In the genomic region with DNA sequence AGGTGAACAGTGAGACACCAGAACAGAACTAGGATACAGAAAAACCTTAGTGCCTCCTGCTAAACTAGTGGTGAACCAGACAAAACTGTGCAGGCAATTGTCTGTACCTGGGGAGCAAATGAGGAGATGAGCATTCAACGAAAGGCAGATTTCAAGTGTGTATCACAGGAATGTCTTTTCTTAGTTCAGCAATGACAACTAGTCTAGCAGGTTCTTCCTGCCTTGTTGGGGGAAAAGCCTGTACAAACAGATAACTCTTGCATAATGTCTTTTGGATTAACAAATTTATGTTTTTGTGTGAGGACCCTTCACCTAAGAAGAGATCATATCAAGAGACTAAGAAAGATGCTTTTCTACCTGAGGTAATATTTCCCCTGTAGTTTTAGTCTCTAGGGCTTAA, we compare ENCODE assay signal across 38 cellular contexts. TPM values are rescaled to one million over a fixed set of nuclear protein-coding genes. Genes with fewer than 3 reads are reported as not detected.
DNase-seq lines count a peak whose midpoint lies in the region; ATAC-seq, FAIRE-seq and TF ChIP-seq lines count a peak whose summit lies in the region.
"Had no signal": no experiment of that assay in that cellular context is flagged by ENCODE, and none has a peak within 500 bp of the region (broad histone marks: within the 10 kb centered on the region; RNA-seq: fewer than 3 reads in every experiment).

No MANE protein-coding gene starts in this region.

- H2AFZ ChIP-seq in mammary epithelial cell (ENCODE audit: low read depth, low read length) (peak overlapping the region; percentile 40), PC-3 (ENCODE audit: low read length) (no peak overlapping the region)

- H3K27me3 Mint-ChIP-seq in type B pancreatic cell: no peaks in the 10 kb centered on the region
- H3K27me3 Mint-ChIP-seq: activated naive CD8-positive, alpha-beta T cell; naive thymus-derived CD8-positive, alpha-beta T cell had no signal

- TF ChIP-seq CTCF in mammary epithelial cell (conservative IDR thresholded peaks at IDR 0.05 in 1 of 2, IDR thresholded peaks at IDR 0.05 in 1 of 2; ENCODE audit: extremely low read depth in 1 of 2, insufficient read depth in 1 of 2, low read depth in 1 of 2, low read length in 2 of 2): no peak
- TF ChIP-seq CTCF in breast epithelium (IDR thresholded peaks at IDR 0.05): no peak
- TF ChIP-seq CTCF in PC-3 (conservative IDR thresholded peaks at IDR 0.05; ENCODE audit: low read depth, low read length): no peak
- no peak for TF ChIP-seq CTCF in esophagus squamous epithelium (IDR thresholded peaks at IDR 0.05)
- no peak for TF ChIP-seq CTCF in type B pancreatic cell (conservative IDR thresholded peaks at IDR 0.05)
- no peak for TF ChIP-seq CTCF in D721Med (IDR thresholded peaks at IDR 0.05; ENCODE audit: insufficient read depth, missing control alignments)

- ATAC-seq in PC-3: no peak
- ATAC-seq in GM18520 (IDR thresholded peaks at IDR 0.05; ENCODE audit: unreplicated experiment): no peak
- ATAC-seq: A549; heart right ventricle; HepG2; naive thymus-derived CD8-positive, alpha-beta T cell; sciatic nerve had no signal

- intact Hi-C loops in mammary epithelial cell (cut with micrococcal nuclease): no loop called here
- intact Hi-C loops in breast epithelium (cut with DNase I; ENCODE audit: low total_unique reads): no loop called here
- intact Hi-C loops in PC-3 (cut with micrococcal nuclease): no loop called here
- intact Hi-C loops in esophagus squamous epithelium (cut with DNase I): no loop called here

- no peaks in the 10 kb centered on the region for H3K9me3 ChIP-seq in mammary epithelial cell (replicated peaks; ENCODE audit: insufficient read depth, low read length)
- H3K9me3 ChIP-seq in breast epithelium: no peaks in the 10 kb centered on the region
- H3K9me3 ChIP-seq in PC-3 (ENCODE audit: low read length): no peaks in the 10 kb centered on the region
- no peaks in the 10 kb centered on the region for H3K9me3 ChIP-seq in esophagus squamous epithelium
- H3K9me3 ChIP-seq: A549, heart right ventricle, SJSA1 had no signal

- in situ Hi-C loops in mammary epithelial cell (cut with MboI; ENCODE audit: low sequenced_read_pairs in 2 of 2): no loop called here

- H3K4me2 ChIP-seq in mammary epithelial cell (ENCODE audit: insufficient read depth, low read depth, low read length) (peak overlapping the region; percentile 45), PC-3 (ENCODE audit: low read length) (peak overlapping the region; percentile 61)
- H3K4me2 ChIP-seq: A549 had no signal

- H3K9me2 ChIP-seq in PC-3 (replicated peaks; ENCODE audit: low read length): no peaks in the 10 kb centered on the region

- TF ChIP-seq POLR2A in breast epithelium (IDR thresholded peaks at IDR 0.05): no peak
- no peak for TF ChIP-seq POLR2A in esophagus squamous epithelium (IDR thresholded peaks at IDR 0.05)

- no peaks in the 10 kb centered on the region for H3K36me3 Mint-ChIP-seq in type B pancreatic cell
- H3K36me3 Mint-ChIP-seq: activated naive CD8-positive, alpha-beta T cell; CD4-positive, CD25-positive, alpha-beta regulatory T cell; naive thymus-derived CD8-positive, alpha-beta T cell had no signal

- no peak for FAIRE-seq in D721Med (lab: Jason Lieb, UNC)
- FAIRE-seq: A549, HepG2, RCC 7860 had no signal

- H3K27ac ChIP-seq in mammary epithelial cell (ENCODE audit: insufficient read depth, low read depth, low read length) (no peak overlapping the region), breast epithelium (peak overlapping the region in 1 of 2 donors; percentile 14), PC-3 (ENCODE audit: low read length) (no peak overlapping the region), esophagus squamous epithelium (peak overlapping the region in 3 of 4 donors; percentile 49 to 71 (median 54))
- H3K27ac ChIP-seq: A549, coronary artery, heart right ventricle, HL-60, SJSA1, WERI-Rb-1 had no signal

- WGBS in mammary epithelial cell (ENCODE audit: low coverage, missing lambda C conversion rate): 11% methylated on average over 1 of the region's 1 CpG
- WGBS in esophagus squamous epithelium, 2 donors: 24 to 36% methylated on average over 1 of the region's 1 CpG

- dilution Hi-C loops in mammary epithelial cell (cut with HindIII; ENCODE audit: low sequenced_read_pairs): no loop called here

- POLR2A ChIA-PET in PC-3 (lab: Charles Lee; ENCODE audit: unreplicated experiment): no interaction called here

- H3K4me3 ChIP-seq in mammary epithelial cell (replicated peaks in 1 of 3; ENCODE audit: insufficient read depth in 1 of 3, low read depth in 2 of 3, low read length in 3 of 3) (no peak overlapping the region), breast epithelium (no peak overlapping the region), PC-3 (ENCODE audit: low read length) (peak overlapping the region; percentile 11; the same call in 1 of the 2 replicates), esophagus squamous epithelium (no peak overlapping the region)
- H3K4me3 ChIP-seq: A549, coronary artery, heart right ventricle, SJSA1 had no signal

- BruUV-seq in mammary epithelial cell (replicated peaks; lab: Mats Ljungman, UMichigan): no TSS peak
- BruUV-seq in PC-3 (replicated peaks; lab: Mats Ljungman, UMichigan): no TSS peak

- peaks cover 5% of the 10 kb centered on the region for H3K4me1 Mint-ChIP-seq in type B pancreatic cell (ENCODE audit: unreplicated experiment)
- H3K4me1 Mint-ChIP-seq: CD4-positive, CD25-positive, alpha-beta regulatory T cell; naive thymus-derived CD8-positive, alpha-beta T cell had no signal

- CTCF ChIA-PET in mammary epithelial cell (lab: Charles Lee; ENCODE audit: low non-redundant PET) (no interaction called here), PC-3 (lab: Charles Lee) (no interaction called here)

- H3K4me3 Mint-ChIP-seq in type B pancreatic cell: peak overlapping the region; percentile 40
- H3K4me3 Mint-ChIP-seq: activated naive CD8-positive, alpha-beta T cell; CD4-positive, CD25-positive, alpha-beta regulatory T cell; H9; naive thymus-derived CD8-positive, alpha-beta T cell had no signal

- no peaks in the 10 kb centered on the region for H3F3A ChIP-seq in PC-3 (ENCODE audit: low read length, unreplicated experiment)

- H3K4me1 ChIP-seq in mammary epithelial cell (ENCODE audit: insufficient read depth, low read length) (peaks cover 10% of the 10 kb centered on the region), breast epithelium (no peaks in the 10 kb centered on the region), PC-3 (ENCODE audit: insufficient read depth, low read length) (peaks cover 10% of the 10 kb centered on the region), esophagus squamous epithelium (peaks cover 0 to 36% (median 14%) of the 10 kb centered on the region in 3 donors)
- H3K4me1 ChIP-seq: A549, heart right ventricle, SJSA1 had no signal

- H3K9me3 Mint-ChIP-seq in type B pancreatic cell: no peaks in the 10 kb centered on the region
- H3K9me3 Mint-ChIP-seq: CD4-positive, CD25-positive, alpha-beta regulatory T cell; H9; naive thymus-derived CD8-positive, alpha-beta T cell had no signal

- H3K36me3 ChIP-seq in mammary epithelial cell (ENCODE audit: insufficient read depth, low read length): no peaks in the 10 kb centered on the region
- H3K36me3 ChIP-seq in breast epithelium: no peaks in the 10 kb centered on the region
- no peaks in the 10 kb centered on the region for H3K36me3 ChIP-seq in PC-3 (ENCODE audit: low read depth, low read length)
- no peaks in the 10 kb centered on the region for H3K36me3 ChIP-seq in esophagus squamous epithelium
- H3K36me3 ChIP-seq: heart right ventricle, SJSA1, WERI-Rb-1 had no signal

- H3K27ac Mint-ChIP-seq in type B pancreatic cell: peak overlapping the region; percentile 79
- H3K27ac Mint-ChIP-seq: activated naive CD8-positive, alpha-beta T cell; CD4-positive, CD25-positive, alpha-beta regulatory T cell; H9; naive thymus-derived CD8-positive, alpha-beta T cell had no signal

- H3K9ac ChIP-seq in mammary epithelial cell (ENCODE audit: insufficient read depth, low read length) (no peak overlapping the region), PC-3 (ENCODE audit: low read length) (no peak overlapping the region)

- H4K20me1 ChIP-seq in mammary epithelial cell (ENCODE audit: insufficient read depth, low read length) (no peaks in the 10 kb centered on the region), PC-3 (ENCODE audit: low read length) (no peaks in the 10 kb centered on the region)

- DNase-seq in mammary epithelial cell: peak; percentile 61
- DNase-seq in breast epithelium (ENCODE audit: low spot score in 2 of 2): no peak
- peak; percentile 65 for DNase-seq in PC-3
- DNase-seq in esophagus squamous epithelium (lab: John Stamatoyannopoulos, UW): no peak
- DNase-seq in type B pancreatic cell (ENCODE audit: extremely low spot score, unreplicated experiment): no peak
- DNase-seq in D721Med (ENCODE audit: insufficient read length, low spot score): no peak
- no peak for DNase-seq in NCI-H146 (lab: John Stamatoyannopoulos, UW)
- DNase-seq: activated CD4-positive, alpha-beta T cell treated with anti-CD3 and anti-CD28 coated beads for 4 hours; activated effector memory CD4-positive, alpha-beta T cell treated with anti-CD3 and anti-CD28 coated beads, Interleukin-2, amount 50 U/mL, for 16 hours; aorta; caudate nucleus; CD4-positive, CD25-positive, alpha-beta regulatory T cell; effector CD8-positive, alpha-beta T cell; EL; foreskin fibroblast; H9; heart right ventricle; Karpas-422; kidney glomerular epithelial cell; midbrain; naive thymus-derived CD8-positive, alpha-beta T cell; NCI-H1417 treated with DMSO at 0.1 percent for 48 hours; NCI-H2107; NCI-H446 treated with DMSO at 0.1 percent for 48 hours; NCI-H774; stimulated activated CD4-positive, alpha-beta T cell treated with anti-CD3 and anti-CD28 coated beads, Interleukin-4, amount 100 ng/mL, for 4 hours; substantia nigra; T1000; WERI-Rb-1 had no signal

- no peaks in the 10 kb centered on the region for H3K27me3 ChIP-seq in mammary epithelial cell (ENCODE audit: insufficient read depth, low read length)
- no peaks in the 10 kb centered on the region for H3K27me3 ChIP-seq in breast epithelium
- H3K27me3 ChIP-seq in PC-3 (ENCODE audit: low read length): no peaks in the 10 kb centered on the region
- no peaks in the 10 kb centered on the region for H3K27me3 ChIP-seq in esophagus squamous epithelium
- H3K27me3 ChIP-seq: heart right ventricle, SJSA1 had no signal

- H3K79me2 ChIP-seq in mammary epithelial cell (ENCODE audit: insufficient read depth, low read length) (no peaks in the 10 kb centered on the region), PC-3 (ENCODE audit: low read length) (no peaks in the 10 kb centered on the region)

RNA-seq across cellular contexts. Expression of gene DENND4C, which starts 21.8 kb away (rescaled TPM):
- total RNA-seq in mammary epithelial cell (10 to 100 TPM; 28.5 to 65.0 TPM), breast epithelium (100 to 1,000 TPM; 146 to 158 (median 148) TPM), PC-3 (2014; rRNA removed) (20.9 and 22.6 TPM in 2 replicates), esophagus squamous epithelium (10 to 100 TPM; 32.7 to 65.8 (median 50.7) TPM), type B pancreatic cell (ENCODE audit: low replicate concordance) (36.6 and 54.1 TPM in 2 replicates)
- polyA plus RNA-seq in mammary epithelial cell: 11.9 TPM
- polyA minus RNA-seq in mammary epithelial cell: 25.2 TPM

Comparison
In these comparisons a context has a peak if more than half of its experiments do, and no peak if none do; other contexts are left out.
1. DNase-seq: peak in mammary epithelial cell (single experiment) and PC-3 (single experiment); none in breast epithelium (0 of 2), esophagus squamous epithelium (single experiment), type B pancreatic cell (single experiment), D721Med (single experiment) and NCI-H146 (single experiment).
2. H3K27ac ChIP-seq: peak in esophagus squamous epithelium (3 of 4); none in mammary epithelial cell (single experiment) and PC-3 (single experiment).